8 cellular contexts compared by ENCODE assay signal in the genomic region with DNA sequence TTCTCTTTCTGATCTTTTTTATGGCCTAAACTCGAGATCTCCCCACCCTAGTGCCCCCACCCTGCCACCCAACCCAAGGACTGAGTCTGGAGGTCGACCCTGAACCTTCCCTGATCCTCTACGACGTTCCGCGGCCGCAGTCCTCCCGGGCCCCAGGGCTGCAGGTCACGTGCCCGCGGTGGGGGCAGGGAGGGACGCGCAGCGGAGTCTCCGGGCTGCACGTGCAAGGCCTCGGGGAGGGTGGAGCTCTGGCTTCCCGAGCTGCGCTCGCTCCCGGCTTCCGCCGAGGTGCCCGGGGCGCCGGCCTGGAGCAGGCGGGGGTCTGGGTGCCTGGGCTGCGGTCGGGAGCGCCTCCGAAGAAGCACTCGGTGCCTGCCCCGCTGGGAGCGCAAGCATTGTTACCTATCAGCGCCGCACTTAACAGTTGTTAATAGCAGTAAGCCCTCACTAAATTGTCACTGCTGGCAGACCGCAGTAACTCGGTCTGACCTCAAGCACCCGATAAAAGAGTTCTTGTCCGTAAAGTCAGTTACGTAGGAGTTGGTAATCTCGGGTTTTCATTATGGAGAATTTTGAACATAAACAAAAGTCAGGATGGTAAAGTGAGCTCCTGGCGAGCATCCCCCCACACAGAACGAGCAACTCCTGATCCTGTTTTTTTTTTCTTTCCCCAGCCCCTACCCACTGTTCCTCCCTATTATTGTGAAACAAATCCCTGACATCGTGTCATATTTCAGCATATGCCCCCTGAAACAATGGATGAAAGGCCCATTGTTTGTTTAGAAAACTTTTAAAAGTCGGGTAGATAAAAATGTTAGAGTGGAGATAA.
A peak's percentile ranks its signal among the peaks of the same experiment; 100 is the strongest.
DNase-seq lines count a peak whose midpoint lies in the region; ATAC-seq and TF ChIP-seq lines count a peak whose summit lies in the region.

No MANE protein-coding gene starts in this region.

- peak overlapping the region; percentile 99 for H3K4me2 ChIP-seq in OCI-LY7 (ENCODE audit: low read length)

- no peaks in the 10 kb centered on the region for H3K9me3 ChIP-seq in AG04450 (ENCODE audit: control insufficient read depth, insufficient read depth, low read length)
- no peaks in the 10 kb centered on the region for H3K9me3 ChIP-seq in HUES48 (ENCODE audit: control insufficient read depth, insufficient read depth, low read length)
- no peaks in the 10 kb centered on the region for H3K9me3 ChIP-seq in OCI-LY7 (ENCODE audit: low read length)

- H3K79me2 ChIP-seq in OCI-LY7 (ENCODE audit: insufficient read depth, low read depth, low read length), result no peaks in the 10 kb centered on the region

- ATAC-seq in GM19023 (IDR thresholded peaks at IDR 0.05; ENCODE audit: unreplicated experiment), result peak; percentile 57

- CTCF ChIA-PET in AG04450 (lab: Charles Lee) (interaction anchor here (1.1 kb wide), 1 partner anchor 100 kb away, joined by 4 read pairs; no protein-coding TSS in a partner anchor), OCI-LY7 (lab: Charles Lee; ENCODE audit: unreplicated experiment) (no interaction called here)

- H4K20me1 ChIP-seq in OCI-LY7 (ENCODE audit: insufficient read depth, low read length), result no peaks in the 10 kb centered on the region

- H3K27me3 ChIP-seq in AG04450 (ENCODE audit: control insufficient read depth, insufficient read depth, low read length) (no peaks in the 10 kb centered on the region), HUES48 (ENCODE audit: control insufficient read depth, insufficient read depth, low read length) (no peaks in the 10 kb centered on the region; the same call in 1 of the 2 replicates)

- peak overlapping the region; percentile 65 for H3K4me3 ChIP-seq in AG04450 (ENCODE audit: low read depth, low read length)
- H3K4me3 ChIP-seq in HUES48 (ENCODE audit: low read depth, low read length), result peak overlapping the region; percentile 59
- H3K4me3 ChIP-seq in OCI-LY7 (ENCODE audit: low read depth, low read length, poor library complexity, severe bottlenecking), result peak overlapping the region; percentile 87
- peak overlapping the region; percentile 58 for H3K4me3 ChIP-seq in epithelial cell of esophagus (ENCODE audit: low read length)

- TF ChIP-seq CTCF in AG04450 (IDR thresholded peaks at IDR 0.05; ENCODE audit: low read depth, low read length) (no peak), OCI-LY7 (conservative IDR thresholded peaks at IDR 0.05; ENCODE audit: low read length) (no peak), epithelial cell of esophagus (IDR thresholded peaks at IDR 0.05; ENCODE audit: insufficient read depth, low read depth, low read length, missing control alignments) (no peak)

- H3K4me1 ChIP-seq in HUES48 (ENCODE audit: control insufficient read depth, insufficient read depth, low read length) (peaks cover 13% of the 10 kb centered on the region), OCI-LY7 (ENCODE audit: insufficient read depth, low read length, poor library complexity, severe bottlenecking) (peaks cover 22% of the 10 kb centered on the region)

- peak overlapping the region; percentile 65 for H3K27ac ChIP-seq in AG04450 (ENCODE audit: low read depth, low read length)
- H3K27ac ChIP-seq in HUES48 (ENCODE audit: low read depth, low read length), result peak overlapping the region; percentile 97
- peak overlapping the region; percentile 81 for H3K27ac ChIP-seq in OCI-LY7 (ENCODE audit: low read depth, low read length, poor library complexity, severe bottlenecking)

- peak overlapping the region; percentile 89 for H3K9ac ChIP-seq in HUES48 (ENCODE audit: low read depth, low read length)

- no TSS peak for BruUV-seq in OCI-LY7 (replicated peaks; lab: Mats Ljungman, UMichigan)

- H2AFZ ChIP-seq in OCI-LY7 (ENCODE audit: low read length), result peak overlapping the region; percentile 86

- H3K9me2 ChIP-seq in OCI-LY7 (ENCODE audit: insufficient read depth, low read length), result no peaks in the 10 kb centered on the region

- H3K36me3 ChIP-seq in HUES48 (ENCODE audit: control insufficient read depth, insufficient read depth, low read length) (peaks cover 4% of the 10 kb centered on the region; the same call in 1 of the 2 replicates), OCI-LY7 (ENCODE audit: insufficient read depth, low read length) (no peaks in the 10 kb centered on the region)

- POLR2A ChIA-PET in AG04450 (lab: Yijun Ruan, JAX) (interaction anchor here (0.7 to 2.6 kb wide), 13 partner anchors 8 to 166 kb away, joined by 3 to 19 read pairs (median 4); partner anchors contain the start of genes EP300, RBX1, ST13 and XPNPEP3), OCI-LY7 (lab: Charles Lee) (interaction anchor here (0.6 to 1.8 kb wide), 4 partner anchors 13 to 100 kb away, joined by 3 to 4 read pairs (median 3); no protein-coding TSS in a partner anchor)

- intact Hi-C loops in OCI-LY7 (cut with micrococcal nuclease; ENCODE audit: unreplicated experiment), result loop anchor here (1.0 to 5.0 kb wide), 2 partner anchors 47 to 70 kb away; partner anchors contain the start of gene RBX1

- DNase-seq in AG04450 (ENCODE audit: low read depth, low spot score) (peak; percentile 56), OCI-LY7 (ENCODE audit: low spot score) (peak; percentile 92), activated T-cell treated with anti-CD3 and anti-CD28 coated beads for 48 hours (ENCODE audit: low read depth) (peak; percentile 82), epithelial cell of esophagus (ENCODE audit: low read depth) (peak; percentile 61), middle frontal gyrus (ENCODE audit: extremely low spot score, low spot score) (peak; percentile 16)
- peak; percentile 54 for DNase-seq in stimulated activated CD8-positive, alpha-beta memory T cell treated with anti-CD3 and anti-CD28 coated beads, Interleukin-15, amount 100 ng/mL, for 24 hours (ENCODE audit: low read depth)

Comparison
In these comparisons a context has a peak if more than half of its experiments do, and no peak if none do; other contexts are left out.
1. Peak in every context shown above with its lines: DNase-seq, ATAC-seq, H3K4me3 ChIP-seq and H3K27ac ChIP-seq.
2. DNase-seq: peak in every context shown above with its lines; median percentile 92 in OCI-LY7; 82 in activated T-cell treated with anti-CD3 and anti-CD28 coated beads for 48 hours; 61 in epithelial cell of esophagus; 56 in AG04450; 54 in stimulated activated CD8-positive, alpha-beta memory T cell treated with anti-CD3 and anti-CD28 coated beads, Interleukin-15, amount 100 ng/mL, for 24 hours; 16 in middle frontal gyrus.